ENCODE assay signal across 2 cellular contexts in the genomic region with DNA sequence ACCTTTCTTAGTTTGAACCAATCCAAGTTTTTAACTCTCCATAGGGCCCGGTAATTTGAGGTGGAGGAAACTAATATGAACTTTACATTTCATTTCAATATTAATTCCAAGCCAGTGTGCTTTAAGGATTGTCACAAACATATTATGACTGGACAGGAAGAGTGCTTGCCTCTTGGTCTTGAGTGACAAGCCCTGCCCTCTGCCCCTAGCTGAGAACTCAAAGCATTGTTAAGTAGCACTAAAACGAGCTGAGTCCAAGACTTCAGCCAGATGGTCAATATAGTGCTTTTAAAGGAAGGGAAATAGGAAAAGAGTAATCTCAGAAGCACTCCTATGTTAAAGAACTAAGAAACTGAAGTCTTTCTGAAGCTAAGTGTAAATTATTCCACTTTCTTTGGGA.
TF ChIP-seq lines count a peak whose summit lies in the region.

No MANE protein-coding gene starts in this region.

TF ChIP-seq in GM23338, 12 proteins besides CTCF, POLR2A, EP300 and RAD21 (continued from another document):
- TF ChIP-seq, protein P1, sequence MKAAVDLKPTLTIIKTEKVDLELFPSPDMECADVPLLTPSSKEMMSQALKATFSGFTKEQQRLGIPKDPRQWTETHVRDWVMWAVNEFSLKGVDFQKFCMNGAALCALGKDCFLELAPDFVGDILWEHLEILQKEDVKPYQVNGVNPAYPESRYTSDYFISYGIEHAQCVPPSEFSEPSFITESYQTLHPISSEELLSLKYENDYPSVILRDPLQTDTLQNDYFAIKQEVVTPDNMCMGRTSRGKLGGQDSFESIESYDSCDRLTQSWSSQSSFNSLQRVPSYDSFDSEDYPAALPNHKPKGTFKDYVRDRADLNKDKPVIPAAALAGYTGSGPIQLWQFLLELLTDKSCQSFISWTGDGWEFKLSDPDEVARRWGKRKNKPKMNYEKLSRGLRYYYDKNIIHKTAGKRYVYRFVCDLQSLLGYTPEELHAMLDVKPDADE (IDR thresholded peaks at IDR 0.05): no peak
- no peak for TF ChIP-seq ZNF114 (CRISPR knock-in tag; IDR thresholded peaks at IDR 0.05)
- TF ChIP-seq POLR2AphosphoS5 (IDR thresholded peaks at IDR 0.05; ENCODE audit: low read depth): no peak
- no peak for TF ChIP-seq JUNB (IDR thresholded peaks at IDR 0.05; ENCODE audit: unreplicated experiment)
- TF ChIP-seq STAT1 (IDR thresholded peaks at IDR 0.05; ENCODE audit: unreplicated experiment): no peak
- TF ChIP-seq EZH2 (IDR thresholded peaks at IDR 0.05; ENCODE audit: low read depth, unreplicated experiment): no peak
- TF ChIP-seq NANOG (IDR thresholded peaks at IDR 0.05; ENCODE audit: borderline replicate concordance): no peak
- TF ChIP-seq REST (IDR thresholded peaks at IDR 0.05; ENCODE audit: unreplicated experiment): no peak
- TF ChIP-seq, protein P2, sequence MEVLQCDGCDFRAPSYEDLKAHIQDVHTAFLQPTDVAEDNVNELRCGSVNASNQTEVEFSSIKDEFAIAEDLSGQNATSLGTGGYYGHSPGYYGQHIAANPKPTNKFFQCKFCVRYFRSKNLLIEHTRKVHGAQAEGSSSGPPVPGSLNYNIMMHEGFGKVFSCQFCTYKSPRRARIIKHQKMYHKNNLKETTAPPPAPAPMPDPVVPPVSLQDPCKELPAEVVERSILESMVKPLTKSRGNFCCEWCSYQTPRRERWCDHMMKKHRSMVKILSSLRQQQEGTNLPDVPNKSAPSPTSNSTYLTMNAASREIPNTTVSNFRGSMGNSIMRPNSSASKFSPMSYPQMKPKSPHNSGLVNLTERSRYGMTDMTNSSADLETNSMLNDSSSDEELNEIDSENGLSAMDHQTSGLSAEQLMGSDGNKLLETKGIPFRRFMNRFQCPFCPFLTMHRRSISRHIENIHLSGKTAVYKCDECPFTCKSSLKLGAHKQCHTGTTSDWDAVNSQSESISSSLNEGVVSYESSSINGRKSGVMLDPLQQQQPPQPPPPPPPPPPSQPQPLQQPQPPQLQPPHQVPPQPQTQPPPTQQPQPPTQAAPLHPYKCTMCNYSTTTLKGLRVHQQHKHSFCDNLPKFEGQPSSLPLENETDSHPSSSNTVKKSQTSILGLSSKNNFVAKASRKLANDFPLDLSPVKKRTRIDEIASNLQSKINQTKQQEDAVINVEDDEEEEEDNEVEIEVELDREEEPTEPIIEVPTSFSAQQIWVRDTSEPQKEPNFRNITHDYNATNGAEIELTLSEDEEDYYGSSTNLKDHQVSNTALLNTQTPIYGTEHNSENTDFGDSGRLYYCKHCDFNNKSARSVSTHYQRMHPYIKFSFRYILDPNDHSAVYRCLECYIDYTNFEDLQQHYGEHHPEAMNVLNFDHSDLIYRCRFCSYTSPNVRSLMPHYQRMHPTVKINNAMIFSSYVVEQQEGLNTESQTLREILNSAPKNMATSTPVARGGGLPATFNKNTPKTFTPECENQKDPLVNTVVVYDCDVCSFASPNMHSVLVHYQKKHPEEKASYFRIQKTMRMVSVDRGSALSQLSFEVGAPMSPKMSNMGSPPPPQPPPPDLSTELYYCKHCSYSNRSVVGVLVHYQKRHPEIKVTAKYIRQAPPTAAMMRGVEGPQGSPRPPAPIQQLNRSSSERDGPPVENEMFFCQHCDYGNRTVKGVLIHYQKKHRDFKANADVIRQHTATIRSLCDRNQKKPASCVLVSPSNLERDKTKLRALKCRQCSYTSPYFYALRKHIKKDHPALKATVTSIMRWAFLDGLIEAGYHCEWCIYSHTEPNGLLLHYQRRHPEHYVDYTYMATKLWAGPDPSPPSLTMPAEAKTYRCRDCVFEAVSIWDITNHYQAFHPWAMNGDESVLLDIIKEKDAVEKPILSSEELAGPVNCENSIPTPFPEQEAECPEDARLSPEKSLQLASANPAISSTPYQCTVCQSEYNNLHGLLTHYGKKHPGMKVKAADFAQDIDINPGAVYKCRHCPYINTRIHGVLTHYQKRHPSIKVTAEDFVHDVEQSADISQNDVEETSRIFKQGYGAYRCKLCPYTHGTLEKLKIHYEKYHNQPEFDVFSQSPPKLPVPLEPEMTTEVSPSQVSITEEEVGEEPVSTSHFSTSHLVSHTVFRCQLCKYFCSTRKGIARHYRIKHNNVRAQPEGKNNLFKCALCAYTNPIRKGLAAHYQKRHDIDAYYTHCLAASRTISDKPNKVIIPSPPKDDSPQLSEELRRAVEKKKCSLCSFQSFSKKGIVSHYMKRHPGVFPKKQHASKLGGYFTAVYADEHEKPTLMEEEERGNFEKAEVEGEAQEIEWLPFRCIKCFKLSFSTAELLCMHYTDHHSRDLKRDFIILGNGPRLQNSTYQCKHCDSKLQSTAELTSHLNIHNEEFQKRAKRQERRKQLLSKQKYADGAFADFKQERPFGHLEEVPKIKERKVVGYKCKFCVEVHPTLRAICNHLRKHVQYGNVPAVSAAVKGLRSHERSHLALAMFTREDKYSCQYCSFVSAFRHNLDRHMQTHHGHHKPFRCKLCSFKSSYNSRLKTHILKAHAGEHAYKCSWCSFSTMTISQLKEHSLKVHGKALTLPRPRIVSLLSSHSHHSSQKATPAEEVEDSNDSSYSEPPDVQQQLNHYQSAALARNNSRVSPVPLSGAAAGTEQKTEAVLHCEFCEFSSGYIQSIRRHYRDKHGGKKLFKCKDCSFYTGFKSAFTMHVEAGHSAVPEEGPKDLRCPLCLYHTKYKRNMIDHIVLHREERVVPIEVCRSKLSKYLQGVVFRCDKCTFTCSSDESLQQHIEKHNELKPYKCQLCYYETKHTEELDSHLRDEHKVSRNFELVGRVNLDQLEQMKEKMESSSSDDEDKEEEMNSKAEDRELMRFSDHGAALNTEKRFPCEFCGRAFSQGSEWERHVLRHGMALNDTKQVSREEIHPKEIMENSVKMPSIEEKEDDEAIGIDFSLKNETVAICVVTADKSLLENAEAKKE (CRISPR knock-in tag; IDR thresholded peaks at IDR 0.05): no peak
- no peak for TF ChIP-seq EZH2phosphoT487 (IDR thresholded peaks at IDR 0.05; ENCODE audit: unreplicated experiment)
TF ChIP-seq in GM23338: peak in this region for 0.

TF ChIP-seq in SK-N-SH treated with all-trans-retinoic acid at 6 μM for 48 hours, 23 proteins besides CTCF, POLR2A, EP300 and RAD21 (continued from another document):
- TF ChIP-seq CSRNP3 (CRISPR knock-in tag; IDR thresholded peaks at IDR 0.05) (no peak), RARB (CRISPR knock-in tag; IDR thresholded peaks at IDR 0.05) (no peak), PPARA (CRISPR knock-in tag; IDR thresholded peaks at IDR 0.05; ENCODE audit: borderline replicate concordance) (no peak), ZNF565 (CRISPR knock-in tag; conservative IDR thresholded peaks at IDR 0.05; ENCODE audit: low read depth) (no peak)
- TF ChIP-seq, protein P3, sequence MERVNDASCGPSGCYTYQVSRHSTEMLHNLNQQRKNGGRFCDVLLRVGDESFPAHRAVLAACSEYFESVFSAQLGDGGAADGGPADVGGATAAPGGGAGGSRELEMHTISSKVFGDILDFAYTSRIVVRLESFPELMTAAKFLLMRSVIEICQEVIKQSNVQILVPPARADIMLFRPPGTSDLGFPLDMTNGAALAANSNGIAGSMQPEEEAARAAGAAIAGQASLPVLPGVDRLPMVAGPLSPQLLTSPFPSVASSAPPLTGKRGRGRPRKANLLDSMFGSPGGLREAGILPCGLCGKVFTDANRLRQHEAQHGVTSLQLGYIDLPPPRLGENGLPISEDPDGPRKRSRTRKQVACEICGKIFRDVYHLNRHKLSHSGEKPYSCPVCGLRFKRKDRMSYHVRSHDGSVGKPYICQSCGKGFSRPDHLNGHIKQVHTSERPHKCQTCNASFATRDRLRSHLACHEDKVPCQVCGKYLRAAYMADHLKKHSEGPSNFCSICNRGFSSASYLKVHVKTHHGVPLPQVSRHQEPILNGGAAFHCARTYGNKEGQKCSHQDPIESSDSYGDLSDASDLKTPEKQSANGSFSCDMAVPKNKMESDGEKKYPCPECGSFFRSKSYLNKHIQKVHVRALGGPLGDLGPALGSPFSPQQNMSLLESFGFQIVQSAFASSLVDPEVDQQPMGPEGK (CRISPR knock-in tag; IDR thresholded peaks at IDR 0.05; ENCODE audit: borderline replicate concordance): no peak
